Comparison of ENCODE assay signal across 15 cellular contexts in the genomic region with DNA sequence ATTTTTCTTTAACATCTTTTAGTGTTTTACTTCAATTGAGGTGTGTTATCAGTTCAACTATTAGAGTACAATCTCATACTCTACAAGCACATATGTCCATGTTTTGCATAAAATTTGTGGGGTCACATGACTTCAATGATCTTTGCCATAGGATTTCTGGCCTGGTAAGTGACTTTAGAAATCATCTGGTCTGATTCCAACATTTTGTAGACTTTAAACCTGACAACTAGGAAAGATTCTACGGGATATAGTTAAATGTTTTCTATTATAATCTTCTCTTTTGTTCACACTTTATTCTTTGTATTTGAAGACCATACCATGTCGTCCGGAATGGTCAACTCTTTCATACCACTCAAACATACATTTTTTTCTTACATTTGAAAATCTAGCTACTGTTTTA.
DNase-seq lines count a peak whose midpoint lies in the region; ATAC-seq, FAIRE-seq and TF ChIP-seq lines count a peak whose summit lies in the region.
"Had no signal": no experiment of that assay in that cellular context is flagged by ENCODE, and none has a peak within 500 bp of the region (broad histone marks: within the 10 kb centered on the region; RNA-seq: fewer than 3 reads in every experiment).

No MANE protein-coding gene starts in this region.

- H3K9ac ChIP-seq in Karpas-422 (ENCODE audit: low read length) (0 out of 2 replicates have a peak overlapping the region, but pooled peaks have one; percentile 18), endothelial cell of umbilical vein (replicated peaks; ENCODE audit: extremely low read depth, insufficient read depth, low read length) (no peak overlapping the region), liver (ENCODE audit: low read depth in 1 of 2, low read length in 2 of 2) (peak overlapping the region; percentile 1 to 37)
- H3K9ac ChIP-seq: KMS-11 had no signal

- H3K9me1 ChIP-seq in endothelial cell of umbilical vein (replicated peaks; ENCODE audit: control insufficient read depth, extremely low read depth, insufficient read depth, low read length): no peaks in the 10 kb centered on the region

- CTCF ChIA-PET in Calu3 (lab: Charles Lee): interaction anchor here (0.8 to 1.3 kb wide), 14 partner anchors 10 to 335 kb away, joined by 3 to 12 read pairs (median 6); no protein-coding TSS in a partner anchor
- CTCF ChIA-PET in endothelial cell of umbilical vein (lab: Charles Lee): interaction anchor here (0.9 to 4.2 kb wide), 43 partner anchors 9 to 907 kb away, joined by 3 to 415 read pairs (median 5); a partner anchor contains a TSS

- POLR2A ChIA-PET in endothelial cell of umbilical vein (lab: Charles Lee): interaction anchor here (1.2 to 1.7 kb wide), 2 partner anchors 150 to 162 kb away, joined by 8 read pairs; a partner anchor contains a TSS

- ATAC-seq in left colon: no peak
- ATAC-seq: Right ventricle myocardium inferior had no signal

- intact Hi-C loops in Calu3 (cut with micrococcal nuclease; ENCODE audit: unreplicated experiment) (loop anchor here (2.0 to 5.0 kb wide), 4 partner anchors 42 to 162 kb away; no protein-coding TSS in a partner anchor), endothelial cell of umbilical vein (cut with micrococcal nuclease) (loop anchor here (2.0 kb wide), 3 partner anchors 36 to 908 kb away; no protein-coding TSS in a partner anchor), stomach (cut with DNase I; ENCODE audit: low total_unique reads) (loop anchor here (10.0 kb wide), 1 partner anchor 332 kb away; no protein-coding TSS in a partner anchor), left colon (cut with DNase I, micrococcal nuclease) (loop anchor here in 1 of 2 donors (5.0 kb wide), 2 partner anchors 160 to 335 kb away; no protein-coding TSS in a partner anchor)

- H3K36me3 Mint-ChIP-seq in Calu3 (ENCODE audit: insufficient read depth, unreplicated experiment): peaks cover 6% of the 10 kb centered on the region

- H3K4me3 ChIP-seq in Karpas-422 (ENCODE audit: low read length) (no peak overlapping the region), endothelial cell of umbilical vein (replicated peaks in 1 of 3; ENCODE audit: insufficient read depth in 1 of 3, low read depth in 1 of 3, low read length in 3 of 3) (no peak overlapping the region), liver (ENCODE audit: low read depth in 1 of 3, low read length in 3 of 3) (peak overlapping the region in 2 of 3 donors; percentile 2 to 26), stomach (no peak overlapping the region)
- H3K4me3 ChIP-seq: MG63, SK-N-MC had no signal

- no peak for TF ChIP-seq EP300 in stomach (IDR thresholded peaks at IDR 0.05)

- H3K9me3 ChIP-seq in Karpas-422 (ENCODE audit: low read length) (no peaks in the 10 kb centered on the region), endothelial cell of umbilical vein (replicated peaks; ENCODE audit: control insufficient read depth, insufficient read depth, low read length) (no peaks in the 10 kb centered on the region), liver (ENCODE audit: control insufficient read depth in 4 of 4, low read length in 3 of 4) (no peaks in the 10 kb centered on the region), stomach (no peaks in the 10 kb centered on the region)
- H3K9me3 ChIP-seq: MG63 had no signal

- H2AFZ ChIP-seq in Karpas-422 (ENCODE audit: low read length) (no peak overlapping the region), endothelial cell of umbilical vein (ENCODE audit: low read depth, low read length) (peak overlapping the region; percentile 62)

- no peaks in the 10 kb centered on the region for H3K27me3 Mint-ChIP-seq in Calu3 (ENCODE audit: unreplicated experiment)

- H3K4me2 ChIP-seq in Karpas-422 (ENCODE audit: low read depth, low read length, poor library complexity, severe bottlenecking) (no peak overlapping the region), endothelial cell of umbilical vein (ENCODE audit: insufficient read depth, low read length) (no peak overlapping the region)
- H3K4me2 ChIP-seq: KMS-11 had no signal

- H3K27ac ChIP-seq in Karpas-422 (ENCODE audit: low read length) (no peak overlapping the region), endothelial cell of umbilical vein (ENCODE audit: insufficient read depth, low read depth, low read length) (no peak overlapping the region), liver (ENCODE audit: low read depth in 1 of 2, low read length in 2 of 2) (no peak overlapping the region), stomach (no peak overlapping the region)
- H3K27ac ChIP-seq: C4-2B, KMS-11, SK-N-MC had no signal

- H3K4me3 Mint-ChIP-seq in Calu3 (ENCODE audit: low read depth, unreplicated experiment): peak overlapping the region; percentile 48
- H3K4me3 Mint-ChIP-seq: H9 had no signal

- no TSS peak for BruUV-seq in Calu3 (replicated peaks; lab: Mats Ljungman, UMichigan)
- no TSS peak for BruUV-seq in endothelial cell of umbilical vein (replicated peaks; lab: Mats Ljungman, UMichigan)

- H3K79me2 ChIP-seq in Karpas-422 (ENCODE audit: low read length) (no peaks in the 10 kb centered on the region), endothelial cell of umbilical vein (ENCODE audit: control insufficient read depth, insufficient read depth, low read length) (no peaks in the 10 kb centered on the region)

- H3K9me3 Mint-ChIP-seq in Calu3 (ENCODE audit: low read depth, unreplicated experiment): peaks cover 2% of the 10 kb centered on the region
- H3K9me3 Mint-ChIP-seq: H9 had no signal

- no peak for TF ChIP-seq RAD21 in liver (IDR thresholded peaks at IDR 0.05)

- no peak for FAIRE-seq in endothelial cell of umbilical vein (lab: Jason Lieb, UNC)
- FAIRE-seq in RCC 7860 (lab: Jason Lieb, UNC): no peak

- WGBS in liver: 17% methylated on average over 3 of the region's 3 CpGs
- 26 to 37% (median 31%) methylated on average over 3 of the region's 3 CpGs for WGBS in stomach, 5 donors

- H3K4me1 Mint-ChIP-seq in Calu3 (ENCODE audit: low read depth, unreplicated experiment): peaks cover 41% of the 10 kb centered on the region
- H3K4me1 Mint-ChIP-seq: H9 had no signal

- H3K36me3 ChIP-seq in Karpas-422 (ENCODE audit: insufficient read depth, low read length) (no peaks in the 10 kb centered on the region), endothelial cell of umbilical vein (ENCODE audit: control insufficient read depth in 2 of 2, extremely low read depth in 1 of 2, insufficient read depth in 2 of 2, low read length in 2 of 2) (no peaks in the 10 kb centered on the region), liver (ENCODE audit: control insufficient read depth in 4 of 4, insufficient read depth in 3 of 4, low read depth in 1 of 4, low read length in 3 of 4) (no peaks in the 10 kb centered on the region), stomach (no peaks in the 10 kb centered on the region)
- H3K36me3 ChIP-seq: MG63 had no signal

- H3K9me2 ChIP-seq in Karpas-422 (replicated peaks; ENCODE audit: insufficient read depth, low read length): no peaks in the 10 kb centered on the region

- H3K27me3 ChIP-seq in Karpas-422 (ENCODE audit: low read length): no peaks in the 10 kb centered on the region
- no peaks in the 10 kb centered on the region for H3K27me3 ChIP-seq in endothelial cell of umbilical vein (ENCODE audit: control insufficient read depth in 2 of 2, insufficient read depth in 2 of 2, low read length in 2 of 2)
- H3K27me3 ChIP-seq in liver (ENCODE audit: control insufficient read depth in 4 of 4, insufficient read depth in 4 of 4, low read length in 3 of 4): no peaks in the 10 kb centered on the region
- no peaks in the 10 kb centered on the region for H3K27me3 ChIP-seq in stomach
- H3K27me3 ChIP-seq: MG63 had no signal

- dilution Hi-C loops in endothelial cell of umbilical vein (cut with MboI; ENCODE audit: extremely low pct_ligation_motif_present, low sequenced_read_pairs): no loop called here

- H3K27ac Mint-ChIP-seq in Calu3 (ENCODE audit: unreplicated experiment): peak overlapping the region; percentile 85
- H3K27ac Mint-ChIP-seq: H9 had no signal

- TF ChIP-seq POLR2A in endothelial cell of umbilical vein (IDR thresholded peaks at IDR 0.05; ENCODE audit: low read depth, low read length) (no peak), stomach (IDR thresholded peaks at IDR 0.05) (no peak)

- DNase-seq in Calu3: no peak
- no peak for DNase-seq in Karpas-422
- DNase-seq in endothelial cell of umbilical vein (ENCODE audit: low read depth, low spot score): no peak
- no peak for DNase-seq in RCC 7860 (ENCODE audit: low spot score)
- no peak for DNase-seq in stomach
- DNase-seq in midbrain (lab: John Stamatoyannopoulos, UW): no peak
- no peak for DNase-seq in left colon
- DNase-seq: H9, NCI-H774 had no signal

- TF ChIP-seq CTCF in Calu3 (IDR thresholded peaks at IDR 0.05; ENCODE audit: unreplicated experiment) (no peak), endothelial cell of umbilical vein (IDR thresholded peaks at IDR 0.05; ENCODE audit: extremely low read depth in 1 of 2, insufficient read depth in 1 of 2, low read depth in 1 of 2, low read length in 2 of 2) (no peak), liver (IDR thresholded peaks at IDR 0.05; ENCODE audit: low read depth, low read length, missing input control) (no peak), stomach (IDR thresholded peaks at IDR 0.05) (no peak)

- H3K4me1 ChIP-seq in Karpas-422 (ENCODE audit: low read length) (peaks cover 15% of the 10 kb centered on the region), endothelial cell of umbilical vein (ENCODE audit: control insufficient read depth, extremely low read depth, insufficient read depth, low read length) (peaks cover 15% of the 10 kb centered on the region), liver (ENCODE audit: control insufficient read depth in 4 of 4, insufficient read depth in 4 of 4, low read length in 3 of 4) (peaks cover 0 to 16% (median 1%) of the 10 kb centered on the region in 4 donors), stomach (peaks cover 0 to 17% (median 0%) of the 10 kb centered on the region in 4 donors)

- H4K20me1 ChIP-seq in Karpas-422 (ENCODE audit: insufficient read depth, low read depth, low read length) (no peaks in the 10 kb centered on the region), endothelial cell of umbilical vein (replicated peaks; ENCODE audit: control insufficient read depth, extremely low read depth, insufficient read depth, low read length) (no peaks in the 10 kb centered on the region)

TF ChIP-seq in endothelial cell of umbilical vein, 7 proteins besides CTCF, POLR2A, EP300 and RAD21 (continues in another document):
- TF ChIP-seq GATA2 (IDR thresholded peaks at IDR 0.05; ENCODE audit: insufficient read depth, insufficient read length, low read depth, low read length): no peak
- no peak for TF ChIP-seq EZH2 (IDR thresholded peaks at IDR 0.05; ENCODE audit: borderline replicate concordance, low read depth, low read length, severe bottlenecking)
- no peak for TF ChIP-seq MYC (IDR thresholded peaks at IDR 0.05; ENCODE audit: low read depth, low read length)

TF ChIP-seq in liver, 16 proteins besides CTCF, POLR2A, EP300 and RAD21:
- peak in 1 of 2 donors; percentile 47 for TF ChIP-seq HNF4A (conservative IDR thresholded peaks at IDR 0.05)
- TF ChIP-seq FOXA1 (IDR thresholded peaks at IDR 0.05): no peak
- TF ChIP-seq JUND (IDR thresholded peaks at IDR 0.05): no peak
- TF ChIP-seq SP1 (IDR thresholded peaks at IDR 0.05): peak; percentile 4
- TF ChIP-seq NR2F2 (IDR thresholded peaks at IDR 0.05): no peak

Comparison
In these comparisons a context has a peak if more than half of its experiments do, and no peak if none do; other contexts are left out.
1. H3K4me3 ChIP-seq: peak in liver (2 of 3); none in Karpas-422 (single experiment), endothelial cell of umbilical vein (0 of 3) and stomach (0 of 4).